Comparison of ENCODE assay signal across 1 cellular context in genomic region chr17:1829579-1830257, GRCh38.
TF ChIP-seq lines count a peak whose summit lies in the region.

Gene RPA1, plus strand, starts transcription at chr17:1830005. Its CDS starts 89 bp downstream, at chr17:1830094.
Gene SMYD4, minus strand, starts transcription at chr17:1829902. Its CDS starts 1,908 bp downstream, at chr17:1827994.

TF ChIP-seq in HepG2, 621 proteins besides CTCF, POLR2A, EP300 and RAD21 (continued from another document and continues in another):
- TF ChIP-seq LRRFIP1 (CRISPR knock-in tag; conservative IDR thresholded peaks at IDR 0.05) (no peak), ZNF329 (CRISPR knock-in tag; IDR thresholded peaks at IDR 0.05; ENCODE audit: low read depth) (no peak), ZSCAN22 (CRISPR knock-in tag; IDR thresholded peaks at IDR 0.05) (no peak), ZNF136 (CRISPR knock-in tag; IDR thresholded peaks at IDR 0.05; ENCODE audit: low read depth) (peak; percentile 62; the same call in 1 of the 2 replicates), CBX1 (IDR thresholded peaks at IDR 0.05; ENCODE audit: low read depth) (no peak), ZNF576 (CRISPR knock-in tag; IDR thresholded peaks at IDR 0.05) (no peak), TCF12 (IDR thresholded peaks at IDR 0.05) (no peak), TCF12 (CRISPR knock-in tag; IDR thresholded peaks at IDR 0.05) (0 out of 2 replicates have a peak, but pooled peaks have one; percentile 21), ZNF777 (CRISPR knock-in tag; IDR thresholded peaks at IDR 0.05) (peak; percentile 62; the same call in 1 of the 2 replicates), ZNF3 (CRISPR knock-in tag; IDR thresholded peaks at IDR 0.05) (no peak), POLR2AphosphoS5 (IDR thresholded peaks at IDR 0.05; ENCODE audit: low read depth, low read length) (peak; percentile 75), FOXA1 (IDR thresholded peaks at IDR 0.05) (no peak), FOXA1 (CRISPR knock-in tag; IDR thresholded peaks at IDR 0.05) (no peak), PHB2 (IDR thresholded peaks at IDR 0.05; ENCODE audit: partially characterized antibody) (no peak), ZNF790 (CRISPR knock-in tag; IDR thresholded peaks at IDR 0.05; ENCODE audit: borderline replicate concordance) (peak; percentile 53; the same call in 1 of the 2 replicates), ZBTB8A (CRISPR knock-in tag; IDR thresholded peaks at IDR 0.05; ENCODE audit: borderline replicate concordance, low read depth) (no peak), ELF4 (CRISPR knock-in tag; IDR thresholded peaks at IDR 0.05; ENCODE audit: borderline replicate concordance) (no peak), SIN3A (IDR thresholded peaks at IDR 0.05; ENCODE audit: borderline replicate concordance, low read depth, low read length) (peak; percentile 74; the same call in 1 of the 2 replicates), ZNF768 (CRISPR knock-in tag; IDR thresholded peaks at IDR 0.05) (peak; percentile 54; the same call in 1 of the 2 replicates), MLLT10 (CRISPR knock-in tag; IDR thresholded peaks at IDR 0.05) (no peak), HMGXB3 (CRISPR knock-in tag; IDR thresholded peaks at IDR 0.05; ENCODE audit: borderline replicate concordance) (no peak), SP140L (CRISPR knock-in tag; IDR thresholded peaks at IDR 0.05; ENCODE audit: borderline replicate concordance) (no peak), ZNF431 (CRISPR knock-in tag; IDR thresholded peaks at IDR 0.05; ENCODE audit: borderline replicate concordance, low read depth) (peak; percentile 75; the same call in 1 of the 2 replicates), ELF3 (CRISPR knock-in tag; IDR thresholded peaks at IDR 0.05) (no peak; the same call in 1 of the 2 replicates), E2F5 (CRISPR knock-in tag; conservative IDR thresholded peaks at IDR 0.05) (peak; percentile 89), ZNF619 (CRISPR knock-in tag; IDR thresholded peaks at IDR 0.05) (no peak), CREB3 (CRISPR knock-in tag; IDR thresholded peaks at IDR 0.05) (no peak), ZNF547 (CRISPR knock-in tag; IDR thresholded peaks at IDR 0.05) (peak; percentile 74; the same call in 1 of the 2 replicates), RFX5 (IDR thresholded peaks at IDR 0.05; ENCODE audit: low read depth, low read length) (no peak), ZNF235 (CRISPR knock-in tag; IDR thresholded peaks at IDR 0.05; ENCODE audit: borderline replicate concordance) (peak; percentile 74; the same call in 1 of the 2 replicates), FOXA3 (CRISPR knock-in tag; IDR thresholded peaks at IDR 0.05) (peak; percentile 36; the same call in 1 of the 2 replicates), ZFY (CRISPR knock-in tag; IDR thresholded peaks at IDR 0.05) (peak; percentile 82), ZNF263 (CRISPR knock-in tag; IDR thresholded peaks at IDR 0.05) (no peak), MED1 (CRISPR knock-in tag; IDR thresholded peaks at IDR 0.05) (no peak), SMARCE1 (IDR thresholded peaks at IDR 0.05; ENCODE audit: borderline replicate concordance) (no peak), BHLHE40 (IDR thresholded peaks at IDR 0.05; ENCODE audit: low read length) (no peak), ZNF503 (CRISPR knock-in tag; IDR thresholded peaks at IDR 0.05) (no peak), ZNF614 (CRISPR knock-in tag; IDR thresholded peaks at IDR 0.05; ENCODE audit: borderline replicate concordance) (no peak), SALL2 (CRISPR knock-in tag; IDR thresholded peaks at IDR 0.05) (0 out of 2 replicates have a peak, but pooled peaks have one; percentile 20), NFYC (CRISPR knock-in tag; IDR thresholded peaks at IDR 0.05) (peak; percentile 80), RARA (CRISPR knock-in tag; IDR thresholded peaks at IDR 0.05) (no peak), CREBL2 (CRISPR knock-in tag; IDR thresholded peaks at IDR 0.05; ENCODE audit: borderline replicate concordance) (no peak; the same call in 1 of the 2 replicates), ATF7-NPFF (CRISPR knock-in tag; IDR thresholded peaks at IDR 0.05; ENCODE audit: low read depth) (peak; percentile 66; the same call in 1 of the 2 replicates), GTF3A (CRISPR knock-in tag; conservative IDR thresholded peaks at IDR 0.05) (no peak), CHD2 (IDR thresholded peaks at IDR 0.05; ENCODE audit: low read depth, low read length) (no peak; the same call in 1 of the 2 replicates), ZXDC (CRISPR knock-in tag; IDR thresholded peaks at IDR 0.05) (peak; percentile 58; the same call in 1 of the 2 replicates), ZFP62 (CRISPR knock-in tag; IDR thresholded peaks at IDR 0.05) (no peak), MIER2 (CRISPR knock-in tag; IDR thresholded peaks at IDR 0.05) (no peak), REST (IDR thresholded peaks at IDR 0.05; ENCODE audit: borderline replicate concordance in 1 of 2, low read depth in 1 of 2, low read length in 2 of 2) (no peak), PTBP1 (IDR thresholded peaks at IDR 0.05; ENCODE audit: low read depth, low read length, poor library complexity, severe bottlenecking) (no peak), REPIN1 (CRISPR knock-in tag; IDR thresholded peaks at IDR 0.05; ENCODE audit: borderline replicate concordance, low read depth) (no peak), MEIS1 (CRISPR knock-in tag; IDR thresholded peaks at IDR 0.05; ENCODE audit: borderline replicate concordance) (no peak), ZNF121 (CRISPR knock-in tag; IDR thresholded peaks at IDR 0.05) (no peak)
